In the genomic region with DNA sequence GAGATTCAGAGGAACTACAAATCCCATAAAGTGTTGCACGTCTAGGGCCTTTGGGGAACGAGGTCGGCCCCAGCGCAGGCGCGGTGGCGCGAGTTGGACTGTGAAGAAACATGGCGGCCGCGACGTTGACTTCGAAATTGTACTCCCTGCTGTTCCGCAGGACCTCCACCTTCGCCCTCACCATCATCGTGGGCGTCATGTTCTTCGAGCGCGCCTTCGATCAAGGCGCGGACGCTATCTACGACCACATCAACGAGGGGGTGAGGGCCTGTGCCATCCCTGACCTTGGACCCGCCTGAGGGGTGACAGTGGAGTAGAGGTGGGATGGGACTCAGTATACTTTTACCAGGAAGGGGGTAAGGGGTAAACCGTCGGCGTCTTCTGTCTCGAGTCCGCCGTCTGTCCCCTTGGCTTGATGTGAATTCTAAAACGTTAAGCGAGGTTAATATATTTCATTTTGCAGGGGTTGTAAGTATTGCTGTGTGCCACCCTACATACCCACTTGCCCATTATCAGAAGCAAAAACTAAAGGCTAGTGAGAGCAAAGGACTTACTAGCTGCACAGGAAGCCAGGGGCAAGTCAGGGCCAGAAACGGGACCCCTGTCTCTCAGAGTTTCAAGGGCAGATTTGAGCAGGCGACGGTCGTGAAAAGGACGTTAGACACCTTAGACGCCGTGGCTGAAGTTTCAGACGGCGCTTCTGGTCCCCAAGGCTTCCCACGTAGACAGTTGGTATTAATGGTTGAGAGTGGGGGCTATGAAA, we compare ENCODE assay signal across 8 cellular contexts. TPM values are rescaled to one million over a fixed set of nuclear protein-coding genes. Genes with fewer than 3 reads are reported as not detected.
DNase-seq lines count a peak whose midpoint lies in the region; ATAC-seq and TF ChIP-seq lines count a peak whose summit lies in the region.

A gene (plus strand): TSS at position 81 of the 763 bp plus-strand sequence. CDS start 30 bp downstream, at position 111.

- H3K27ac ChIP-seq in cingulate gyrus (ENCODE audit: low read depth, low read length) = peak within 1 kb of the TSS; percentile 99
- peak within 1 kb of the TSS; percentile 96 for H3K27ac ChIP-seq in layer of hippocampus (ENCODE audit: low read depth, low read length)

- peak within 1 kb of the TSS; percentile 98 for H3K27ac Mint-ChIP-seq in activated CD4-positive, alpha-beta T cell treated with anti-CD3 and anti-CD28 coated beads for 36 hours

- intact Hi-C loops in activated CD4-positive, alpha-beta T cell treated with anti-CD3 and anti-CD28 coated beads for 36 hours (cut with DNase I, micrococcal nuclease) = loop anchor here (1.0 to 10.0 kb wide), 21 partner anchors 71 to 1201 kb away; a partner anchor contains a TSS

- no peaks in the 10 kb centered on the region for H3K9me3 Mint-ChIP-seq in activated CD4-positive, alpha-beta T cell treated with anti-CD3 and anti-CD28 coated beads for 36 hours (ENCODE audit: low read depth)

- H3K4me1 Mint-ChIP-seq in activated CD4-positive, alpha-beta T cell treated with anti-CD3 and anti-CD28 coated beads for 36 hours = peaks cover 31% of the 10 kb centered on the region

- CTCF ChIA-PET in activated CD4-positive, alpha-beta T cell treated with anti-CD3 and anti-CD28 coated beads for 36 hours (lab: Charles Lee) = no interaction called here

- in situ Hi-C loops in GM18951 (cut with MboI; ENCODE audit: low sequenced_read_pairs, unreplicated experiment) = no loop called here

- DNase-seq in AG08396 (ENCODE audit: low spot score) = peak; percentile 93
- DNase-seq in NCI-H460 (ENCODE audit: extremely low read depth, low read depth) = peak; percentile 80
- DNase-seq in activated CD4-positive, alpha-beta T cell treated with anti-CD3 and anti-CD28 coated beads for 36 hours = peak; percentile 96
- peak; percentile 78 to 91 (median 88) for DNase-seq in stimulated activated CD4-positive, alpha-beta T cell treated with anti-CD3 and anti-CD28 coated beads, Interleukin-1b, Interleukin-23, amount 100 ng/mL, for 24 hours (ENCODE audit: low read depth in 4 of 4, low spot score in 1 of 4)

- no peaks in the 10 kb centered on the region for H3K27me3 Mint-ChIP-seq in activated CD4-positive, alpha-beta T cell treated with anti-CD3 and anti-CD28 coated beads for 36 hours

- peak; percentile 87 for TF ChIP-seq POLR2A in GM18951 (IDR thresholded peaks at IDR 0.05; ENCODE audit: extremely low read depth, insufficient read depth, insufficient read length)

- peaks cover 29% of the 10 kb centered on the region for H3K36me3 Mint-ChIP-seq in activated CD4-positive, alpha-beta T cell treated with anti-CD3 and anti-CD28 coated beads for 36 hours (ENCODE audit: low read depth)

- POLR2A ChIA-PET in activated CD4-positive, alpha-beta T cell treated with anti-CD3 and anti-CD28 coated beads for 36 hours (lab: Charles Lee) = interaction anchor here (1.1 kb wide), 1 partner anchor 214 kb away, joined by 4 read pairs; a partner anchor contains a TSS

- no peaks in the 10 kb centered on the region for H3K27me3 ChIP-seq in layer of hippocampus (ENCODE audit: control insufficient read depth, insufficient read depth, low read length)

- peak; percentile 65 for ATAC-seq in HG03175 (IDR thresholded peaks at IDR 0.05; ENCODE audit: unreplicated experiment)
- ATAC-seq in activated CD4-positive, alpha-beta T cell treated with anti-CD3 and anti-CD28 coated beads for 36 hours = peak; percentile 84

- H3K4me3 Mint-ChIP-seq in activated CD4-positive, alpha-beta T cell treated with anti-CD3 and anti-CD28 coated beads for 36 hours = peak within 1 kb of the TSS; percentile 99

RNA-seq across cellular contexts. Expression of the gene that starts here (rescaled TPM):
- 49.2 and 73.8 TPM in 2 replicates for total RNA-seq in NCI-H460 (2014; rRNA removed; shearing (Covaris generic))
- polyA plus RNA-seq in NCI-H460 (2014; cell fraction: nucleus; rRNA removed) = 30.2 and 30.5 TPM in 2 replicates
- 10 to 100 TPM; 95.5 to 95.9 TPM for total RNA-seq in activated CD4-positive, alpha-beta T cell treated with anti-CD3 and anti-CD28 coated beads for 36 hours

Comparison
In these comparisons a context has a peak if more than half of its experiments do, and no peak if none do; other contexts are left out.
1. Peak in every context shown above with its lines: DNase-seq, ATAC-seq and H3K27ac ChIP-seq.